Comparison of ENCODE assay signal across 1 cellular context in genomic region chr3:149276621-149277020, GRCh38.
TF ChIP-seq lines count a peak whose summit lies in the region.

No MANE protein-coding gene starts in this region.

TF ChIP-seq in HepG2, 621 proteins besides CTCF, POLR2A, EP300 and RAD21:
- TF ChIP-seq FOXK2 (IDR thresholded peaks at IDR 0.05): no peak
- 0 out of 2 replicates have a peak, but pooled peaks have one; percentile 43 for TF ChIP-seq CEBPB (IDR thresholded peaks at IDR 0.05; ENCODE audit: borderline replicate concordance, low read depth, low read length)
- TF ChIP-seq JUN (CRISPR knock-in tag; IDR thresholded peaks at IDR 0.05): no peak
- no peak for TF ChIP-seq ZNF407 (CRISPR knock-in tag; IDR thresholded peaks at IDR 0.05; ENCODE audit: not compliant biosample characterization)
